In the genomic region with DNA sequence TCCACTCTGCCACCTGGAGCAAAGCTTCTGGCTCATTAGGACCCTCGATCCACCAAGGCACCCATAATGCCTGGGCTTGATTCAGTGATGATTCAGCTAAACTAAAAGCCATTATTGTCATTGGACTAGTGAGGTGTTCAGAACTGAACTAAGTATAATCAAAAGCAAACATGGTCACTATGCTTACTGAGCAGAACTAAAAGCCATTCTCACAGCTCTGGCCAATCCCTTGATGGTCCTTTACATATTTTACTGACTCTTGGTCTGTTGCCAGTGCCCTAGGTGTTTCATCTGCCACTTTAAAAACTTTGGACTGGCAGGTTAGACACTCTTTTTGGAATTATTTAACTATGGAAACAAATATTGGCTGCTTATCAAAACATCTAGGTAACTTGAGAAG, we compare ENCODE assay signal across 33 cellular contexts.
"Had no signal": no experiment of that assay in that cellular context is flagged by ENCODE, and none has a peak within 500 bp of the region (broad histone marks: within the 10 kb centered on the region; RNA-seq: fewer than 3 reads in every experiment).

No MANE protein-coding gene starts in this region.

- H3K9me3 ChIP-seq: adrenal gland, body of pancreas, breast epithelium, Peyer's patch had no signal

- H3K36me3 ChIP-seq: adrenal gland, breast epithelium, Peyer's patch had no signal

- H3K27ac ChIP-seq: adrenal gland, body of pancreas, breast epithelium, Peyer's patch, VCaP had no signal

- H3K27me3 ChIP-seq: adrenal gland, body of pancreas, breast epithelium, Peyer's patch had no signal

- H3K4me3 ChIP-seq: adrenal gland, body of pancreas, breast epithelium, Peyer's patch had no signal

- ATAC-seq: activated naive CD4-positive, alpha-beta T cell treated with anti-CD3 and anti-CD28 coated beads, Interleukin-2, amount 50 U/mL, for 72 hours; activated T-cell treated with anti-CD3 and anti-CD28 coated beads, Interleukin-2, amount 50 U/mL, for 4 hours; body of pancreas; SK-N-SH treated with all-trans-retinoic acid at 6 μM for 48 hours had no signal

- DNase-seq: activated B cell treated with CpG ODN at 0.5 μM for 24 hours; activated CD4-positive, alpha-beta memory T cell treated with anti-CD3 and anti-CD28 coated beads for 36 hours; activated CD4-positive, alpha-beta T cell treated with anti-CD3 and anti-CD28 coated beads for 4 hours; activated CD4-positive, alpha-beta T cell treated with anti-CD3 and anti-CD28 coated beads, Interleukin-2, amount 50 U/mL, for 1 hour; activated CD4-positive, CD25-positive, alpha-beta regulatory T cell treated with anti-CD3 and anti-CD28 coated beads, Interleukin-2, amount 50 U/mL, for 72 hours; activated CD8-positive, alpha-beta memory T cell treated with anti-CD3 and anti-CD28 coated beads, Interleukin-2, amount 50 U/mL, for 4 hours; activated gamma-delta T cell treated with Interleukin-2 at 50 U/mL for 16 hours; activated naive CD4-positive, alpha-beta T cell treated with anti-CD3 and anti-CD28 coated beads for 36 hours; activated T-cell treated with anti-CD3 and anti-CD28 coated beads for 4 hours; activated T-cell treated with anti-CD3 and anti-CD28 coated beads, Interleukin-2, amount 50 U/mL, for 4 hours; adrenal gland; body of pancreas; Karpas-422; KBM-7; NCI-H1436; NCI-H1694; NCI-H2081; NCI-H345; NCI-H526 treated with DMSO at 0.1 percent for 48 hours; NCI-H82; NK-92 treated with Interleukin-12 subunit alpha and Interleukin-12 subunit beta, amount 100 ng/mL, for 24 hours; PC-3; Peyer's patch; RPMI8226; SIG-M5; SW 1271; T-helper 1 cell; T-helper 2 cell; T-helper 9 cell had no signal

- H3K4me1 ChIP-seq: adrenal gland, body of pancreas, breast epithelium, Peyer's patch had no signal
